9 cellular contexts compared by ENCODE assay signal in the genomic region with DNA sequence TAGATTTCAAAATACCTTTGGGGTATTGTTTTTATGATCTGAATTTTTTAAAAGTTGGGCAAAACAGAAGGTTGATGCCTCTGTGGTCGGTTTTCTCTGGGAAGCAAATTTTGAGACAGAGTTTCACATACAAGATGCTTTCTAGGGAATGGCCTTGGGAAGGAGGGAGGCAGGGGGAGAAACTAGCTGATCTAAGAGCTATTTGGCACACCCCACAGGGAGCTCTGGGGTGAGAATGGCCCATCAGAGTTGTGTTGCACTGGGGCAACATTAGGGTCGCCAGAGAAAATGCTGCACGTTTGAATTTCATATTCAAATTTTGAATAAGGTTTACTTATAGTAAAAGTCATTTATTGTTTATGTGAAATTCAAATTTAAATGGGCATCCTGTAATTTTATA. TPM values are rescaled to one million over a fixed set of nuclear protein-coding genes. Genes with fewer than 3 reads are reported as not detected.
"Had no signal": no experiment of that assay in that cellular context is flagged by ENCODE, and none has a peak within 500 bp of the region (broad histone marks: within the 10 kb centered on the region; RNA-seq: fewer than 3 reads in every experiment).

No MANE protein-coding gene starts in this region.

- H3K4me1 Mint-ChIP-seq: IgD-negative memory B cell had no signal

- H3K27ac ChIP-seq: HL-60, KMS-11 had no signal

- H3K4me3 Mint-ChIP-seq: IgD-negative memory B cell had no signal

- H3K36me3 Mint-ChIP-seq: IgD-negative memory B cell had no signal

- H3K27ac Mint-ChIP-seq: IgD-negative memory B cell had no signal

- H3K4me3 ChIP-seq: K562 had no signal

- DNase-seq: IMR-90, KBM-7, KG1 had no signal

- H3K9ac ChIP-seq: KMS-11 had no signal

RNA-seq across cellular contexts. Expression of gene ADAM23, which starts 11.9 kb away (rescaled TPM):
- total RNA-seq: HT-29 had no signal
- polyA plus RNA-seq: HepG2, IgD-negative memory B cell, K562 had no signal
